1 cellular context compared by ENCODE assay signal in genomic region chr5:179815491-179816249, GRCh38.
TF ChIP-seq lines count a peak whose summit lies in the region.

No MANE protein-coding gene starts in this region.

TF ChIP-seq in HepG2, 621 proteins besides CTCF, POLR2A, EP300 and RAD21:
- no peak for TF ChIP-seq RBM39 (IDR thresholded peaks at IDR 0.05; ENCODE audit: low read depth, low read length, poor library complexity, severe bottlenecking)
- no peak for TF ChIP-seq MED8 (CRISPR knock-in tag; IDR thresholded peaks at IDR 0.05; ENCODE audit: insufficient replicate concordance)
- TF ChIP-seq ESRRA (CRISPR knock-in tag; IDR thresholded peaks at IDR 0.05; ENCODE audit: low read depth), result no peak
- TF ChIP-seq, protein P1, sequence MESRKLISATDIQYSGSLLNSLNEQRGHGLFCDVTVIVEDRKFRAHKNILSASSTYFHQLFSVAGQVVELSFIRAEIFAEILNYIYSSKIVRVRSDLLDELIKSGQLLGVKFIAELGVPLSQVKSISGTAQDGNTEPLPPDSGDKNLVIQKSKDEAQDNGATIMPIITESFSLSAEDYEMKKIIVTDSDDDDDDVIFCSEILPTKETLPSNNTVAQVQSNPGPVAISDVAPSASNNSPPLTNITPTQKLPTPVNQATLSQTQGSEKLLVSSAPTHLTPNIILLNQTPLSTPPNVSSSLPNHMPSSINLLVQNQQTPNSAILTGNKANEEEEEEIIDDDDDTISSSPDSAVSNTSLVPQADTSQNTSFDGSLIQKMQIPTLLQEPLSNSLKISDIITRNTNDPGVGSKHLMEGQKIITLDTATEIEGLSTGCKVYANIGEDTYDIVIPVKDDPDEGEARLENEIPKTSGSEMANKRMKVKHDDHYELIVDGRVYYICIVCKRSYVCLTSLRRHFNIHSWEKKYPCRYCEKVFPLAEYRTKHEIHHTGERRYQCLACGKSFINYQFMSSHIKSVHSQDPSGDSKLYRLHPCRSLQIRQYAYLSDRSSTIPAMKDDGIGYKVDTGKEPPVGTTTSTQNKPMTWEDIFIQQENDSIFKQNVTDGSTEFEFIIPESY (CRISPR knock-in tag; IDR thresholded peaks at IDR 0.05), result 0 out of 2 replicates have a peak, but pooled peaks have one; percentile 14
- TF ChIP-seq, protein P2, sequence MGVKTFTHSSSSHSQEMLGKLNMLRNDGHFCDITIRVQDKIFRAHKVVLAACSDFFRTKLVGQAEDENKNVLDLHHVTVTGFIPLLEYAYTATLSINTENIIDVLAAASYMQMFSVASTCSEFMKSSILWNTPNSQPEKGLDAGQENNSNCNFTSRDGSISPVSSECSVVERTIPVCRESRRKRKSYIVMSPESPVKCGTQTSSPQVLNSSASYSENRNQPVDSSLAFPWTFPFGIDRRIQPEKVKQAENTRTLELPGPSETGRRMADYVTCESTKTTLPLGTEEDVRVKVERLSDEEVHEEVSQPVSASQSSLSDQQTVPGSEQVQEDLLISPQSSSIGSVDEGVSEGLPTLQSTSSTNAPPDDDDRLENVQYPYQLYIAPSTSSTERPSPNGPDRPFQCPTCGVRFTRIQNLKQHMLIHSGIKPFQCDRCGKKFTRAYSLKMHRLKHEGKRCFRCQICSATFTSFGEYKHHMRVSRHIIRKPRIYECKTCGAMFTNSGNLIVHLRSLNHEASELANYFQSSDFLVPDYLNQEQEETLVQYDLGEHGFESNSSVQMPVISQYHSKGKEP (CRISPR knock-in tag; IDR thresholded peaks at IDR 0.05), result no peak
TF ChIP-seq in HepG2: peak in this region for 1.
